ENCODE assay signal across 40 cellular contexts in genomic region chr12:53152390-53152789, GRCh38. TPM values are rescaled to one million over a fixed set of nuclear protein-coding genes. Genes with fewer than 3 reads are reported as not detected.
DNase-seq lines count a peak whose midpoint lies in the region; ATAC-seq, FAIRE-seq and TF ChIP-seq lines count a peak whose summit lies in the region.
"Had no signal": no experiment of that assay in that cellular context is flagged by ENCODE, and none has a peak within 500 bp of the region (broad histone marks: within the 10 kb centered on the region; RNA-seq: fewer than 3 reads in every experiment).

No MANE protein-coding gene starts in this region.

- no peak for TF ChIP-seq POLR2A in A549 (IDR thresholded peaks at IDR 0.05; ENCODE audit: low read length)
- TF ChIP-seq POLR2A in IMR-90 (IDR thresholded peaks at IDR 0.05; ENCODE audit: low read depth, low read length), result no peak
- TF ChIP-seq POLR2A in K562 (conservative IDR thresholded peaks at IDR 0.05), result no peak

- H3K4me2 ChIP-seq in A549 (no peak overlapping the region), IMR-90 (ENCODE audit: low read depth, low read length) (no peak overlapping the region), K562 (ENCODE audit: insufficient read depth, low read length) (no peak overlapping the region), osteoblast (ENCODE audit: insufficient read depth, low read length) (no peak overlapping the region)
- H3K4me2 ChIP-seq: BLaER1; BLaER1 treated with 17β-estradiol and CSF1 and Interleukin-3, amounts not matched to agents 10 nM and 100 nM had no signal

- H3K23ac ChIP-seq in IMR-90 (ENCODE audit: low read depth, low read length), result no peak overlapping the region

- TF ChIP-seq EP300 in A549 (IDR thresholded peaks at IDR 0.05) (no peak), K562 (IDR thresholded peaks at IDR 0.05; ENCODE audit: low read length) (no peak)

- no peak overlapping the region for H2BK120ac ChIP-seq in IMR-90 (ENCODE audit: low read depth, low read length)

- no peak overlapping the region for H4K5ac ChIP-seq in IMR-90 (ENCODE audit: low read depth, low read length)

- H3K4me1 ChIP-seq in A549, result no peaks in the 10 kb centered on the region
- peaks cover 2% of the 10 kb centered on the region; the same call in 1 of the 2 replicates for H3K4me1 ChIP-seq in IMR-90 (ENCODE audit: control insufficient read depth, insufficient read depth, low read length)
- peaks cover 2 to 6% of the 10 kb centered on the region in 2 experiments; a peak in 3 of 5 replicates for H3K4me1 ChIP-seq in K562 (replicated peaks in 1 of 2; ENCODE audit: control insufficient read depth in 2 of 2, insufficient read depth in 2 of 2, low read length in 2 of 2)
- H3K4me1 ChIP-seq in osteoblast (ENCODE audit: insufficient read depth, low read length), result no peaks in the 10 kb centered on the region
- peaks cover 0 to 59% (median 20%) of the 10 kb centered on the region in 4 donors for H3K4me1 ChIP-seq in tibial artery
- H3K4me1 ChIP-seq: BE2C, Caco-2 had no signal

- intact Hi-C loops in IMR-90 (cut with micrococcal nuclease), result no loop called here
- intact Hi-C loops in K562 (cut with micrococcal nuclease), result no loop called here
- intact Hi-C loops in tibial artery (cut with DNase I; ENCODE audit: low total_unique reads), result loop anchor here (5.0 kb wide), 1 partner anchor 35 kb away; no protein-coding TSS in a partner anchor

- BruUV-seq in IMR-90 (replicated peaks; lab: Mats Ljungman, UMichigan) (no TSS peak), K562 (replicated peaks; lab: Mats Ljungman, UMichigan) (no TSS peak)

- no peak overlapping the region for H3K18ac ChIP-seq in IMR-90 (ENCODE audit: low read depth, low read length)

- ATAC-seq in A549, result no peak
- no peak for ATAC-seq in IMR-90 (ENCODE audit: low read depth)
- no peak for ATAC-seq in K562
- no peak for ATAC-seq in HG03097 (IDR thresholded peaks at IDR 0.05; ENCODE audit: low FRiP score, unreplicated experiment)
- no peak for ATAC-seq in HG03457 (IDR thresholded peaks at IDR 0.05; ENCODE audit: unreplicated experiment)
- no peak for ATAC-seq in HG02759 (IDR thresholded peaks at IDR 0.05; ENCODE audit: unreplicated experiment)
- ATAC-seq: CD8-positive, alpha-beta T cell had no signal

- H3K36me3 ChIP-seq in IMR-90 (ENCODE audit: control insufficient read depth, insufficient read depth, low read length) (no peaks in the 10 kb centered on the region), K562 (ENCODE audit: control insufficient read depth, insufficient read depth, low read length) (no peaks in the 10 kb centered on the region), osteoblast (ENCODE audit: insufficient read depth, low read length) (no peaks in the 10 kb centered on the region), tibial artery (no peaks in the 10 kb centered on the region)
- H3K36me3 ChIP-seq: BE2C; BLaER1; BLaER1 treated with 17β-estradiol and CSF1 and Interleukin-3, amounts not matched to agents 10 nM and 100 nM had no signal

- H4K8ac ChIP-seq in IMR-90 (ENCODE audit: low read depth in 2 of 2, low read length in 2 of 2), result no peak overlapping the region

- H2BK15ac ChIP-seq in IMR-90 (ENCODE audit: low read depth, low read length), result no peak overlapping the region

- H3K56ac ChIP-seq in IMR-90 (ENCODE audit: extremely low read depth, insufficient read depth, low read length), result no peak overlapping the region

- H2AK9ac ChIP-seq in IMR-90 (replicated peaks; ENCODE audit: low read depth, low read length, poor library complexity), result no peak overlapping the region

- FAIRE-seq in A549 (lab: Jason Lieb, UNC) (no peak), K562 (lab: Jason Lieb, UNC) (no peak)
- FAIRE-seq: A204.1, D721Med had no signal

- H2AFZ ChIP-seq in IMR-90 (replicated peaks; ENCODE audit: low read length, poor library complexity) (no peak overlapping the region), K562 (ENCODE audit: low read depth, low read length) (no peak overlapping the region), osteoblast (ENCODE audit: low read length) (no peak overlapping the region)

- H3K27ac ChIP-seq in A549 (no peak overlapping the region), IMR-90 (ENCODE audit: insufficient read depth, low read length) (no peak overlapping the region), K562 (ENCODE audit: extremely low read depth, low read depth, low read length) (no peak overlapping the region), osteoblast (ENCODE audit: low read depth, low read length) (no peak overlapping the region), tibial artery (peak overlapping the region in 1 of 2 donors; percentile 3)
- H3K27ac ChIP-seq: 22Rv1; BLaER1; BLaER1 treated with 17β-estradiol and CSF1 and Interleukin-3, amounts not matched to agents 10 nM and 100 nM; C4-2B had no signal

- H3K9me1 ChIP-seq in IMR-90 (ENCODE audit: insufficient read depth, low read length) (no peaks in the 10 kb centered on the region), K562 (ENCODE audit: control insufficient read depth, insufficient read depth, low read length) (no peaks in the 10 kb centered on the region)

- CTCF ChIA-PET in A549 (lab: Yijun Ruan, JAX) (interaction anchor here (0.7 to 2.6 kb wide), 7 partner anchors 9 to 87 kb away, joined by 3 to 9 read pairs (median 5); no protein-coding TSS in a partner anchor), IMR-90 (lab: Yijun Ruan, JAX) (no interaction called here), K562 (lab: Yijun Ruan, JAX; ENCODE audit: low intra/inter-chr PET ratio) (no interaction called here)

- no peak overlapping the region for H3K14ac ChIP-seq in IMR-90 (replicated peaks; ENCODE audit: low read depth, low read length)

- H3K9me3 ChIP-seq in A549, result no peaks in the 10 kb centered on the region
- H3K9me3 ChIP-seq in IMR-90 (ENCODE audit: control insufficient read depth, insufficient read depth, low read length), result no peaks in the 10 kb centered on the region
- peaks cover 1% of the 10 kb centered on the region for H3K9me3 ChIP-seq in K562 (replicated peaks; ENCODE audit: control insufficient read depth, insufficient read depth, low read depth, low read length)
- no peaks in the 10 kb centered on the region for H3K9me3 ChIP-seq in osteoblast (ENCODE audit: low read depth, low read length)
- H3K9me3 ChIP-seq in tibial artery, result no peaks in the 10 kb centered on the region
- H3K9me3 ChIP-seq: BE2C; BLaER1; BLaER1 treated with 17β-estradiol and CSF1 and Interleukin-3, amounts not matched to agents 10 nM and 100 nM; Caco-2 had no signal

- no peaks in the 10 kb centered on the region for H3K79me1 ChIP-seq in IMR-90 (ENCODE audit: low read depth in 1 of 2, low read length in 2 of 2)

- H4K20me1 ChIP-seq in IMR-90 (ENCODE audit: insufficient read depth, low read length) (no peaks in the 10 kb centered on the region), K562 (replicated peaks; ENCODE audit: control insufficient read depth, insufficient read depth, low read length) (no peaks in the 10 kb centered on the region), osteoblast (ENCODE audit: insufficient read depth, low read length) (no peaks in the 10 kb centered on the region)
- H4K20me1 ChIP-seq: BLaER1; BLaER1 treated with 17β-estradiol and CSF1 and Interleukin-3, amounts not matched to agents 10 nM and 100 nM had no signal

- TF ChIP-seq CTCF in A549 (IDR thresholded peaks at IDR 0.05), result no peak
- no peak for TF ChIP-seq CTCF in IMR-90 (conservative IDR thresholded peaks at IDR 0.05; ENCODE audit: low read depth, low read length)
- TF ChIP-seq CTCF in K562 (IDR thresholded peaks at IDR 0.05 in 2 of 3, conservative IDR thresholded peaks at IDR 0.05 in 1 of 3; ENCODE audit: insufficient read depth in 2 of 3, low read depth in 1 of 3, low read length in 3 of 3), result no peak
- TF ChIP-seq CTCF in osteoblast (IDR thresholded peaks at IDR 0.05; ENCODE audit: extremely low read depth, low read depth, low read length), result no peak
- TF ChIP-seq CTCF in tibial artery (IDR thresholded peaks at IDR 0.05), result no peak

- POLR2A ChIA-PET in A549 (lab: Yijun Ruan, JAX), result no interaction called here
- POLR2A ChIA-PET in IMR-90 (lab: Charles Lee; ENCODE audit: unreplicated experiment), result no interaction called here
- POLR2A ChIA-PET in K562 (lab: Yijun Ruan, JAX), result interaction anchor here (0.6 to 0.7 kb wide), 3 partner anchors 69 to 142 kb away, joined by 3 read pairs; no protein-coding TSS in a partner anchor

- no peaks in the 10 kb centered on the region for H3K79me2 ChIP-seq in K562 (ENCODE audit: control insufficient read depth, insufficient read depth, low read length)
- H3K79me2 ChIP-seq in osteoblast (ENCODE audit: insufficient read depth, low read length), result no peaks in the 10 kb centered on the region

- H3K4me3 ChIP-seq in A549 (no peak overlapping the region), IMR-90 (ENCODE audit: insufficient read depth, low read depth, low read length) (no peak overlapping the region), K562 (no peak overlapping the region), osteoblast (ENCODE audit: insufficient read depth, low read length) (no peak overlapping the region), tibial artery (no peak overlapping the region)
- H3K4me3 ChIP-seq: BLaER1; BLaER1 treated with 17β-estradiol and CSF1 and Interleukin-3, amounts not matched to agents 10 nM and 100 nM had no signal

- H2BK20ac ChIP-seq in IMR-90 (ENCODE audit: low read depth, low read length), result no peak overlapping the region

- dilution Hi-C loops in IMR-90 (cut with HindIII; ENCODE audit: low sequenced_read_pairs, unreplicated experiment), result no loop called here

- no peak overlapping the region for H3K4ac ChIP-seq in IMR-90 (ENCODE audit: low read depth, low read length)

- in situ Hi-C loops in IMR-90 (cut with MboI; ENCODE audit: low sequenced_read_pairs), result no loop called here
- in situ Hi-C loops in K562 (cut with MboI), result no loop called here

- no peak overlapping the region for H3K9ac ChIP-seq in IMR-90 (ENCODE audit: low read depth, low read length)
- no peak overlapping the region for H3K9ac ChIP-seq in K562 (ENCODE audit: insufficient read depth in 1 of 2, low read depth in 2 of 2, low read length in 2 of 2)
- H3K9ac ChIP-seq: BLaER1; BLaER1 treated with 17β-estradiol and CSF1 and Interleukin-3, amounts not matched to agents 10 nM and 100 nM had no signal

- no peak for DNase-seq in A549 (ENCODE audit: low read depth in 1 of 2, low spot score in 1 of 2)
- DNase-seq in IMR-90, result no peak
- no peak for DNase-seq in K562 (ENCODE audit: extremely low read depth in 1 of 4, low spot score in 3 of 4)
- DNase-seq in osteoblast (ENCODE audit: insufficient read length, low spot score, missing footprints), result peak; percentile 6
- no peak for DNase-seq in tibial artery
- DNase-seq: 8988T; ACHN; AML-193; BE2C; C1 segment of cervical spinal cord; Caco-2; Calu3; CD4-positive, alpha-beta memory T cell; CD4-positive, alpha-beta T cell; CD4-positive, CD25-positive, alpha-beta regulatory T cell; CD8-positive, alpha-beta memory T cell; CD8-positive, alpha-beta T cell; COR-L47; DMS 273 treated with DMSO at 0.1 percent for 48 hours; DMS153; DMS53; DMS79; DMS79 treated with DMSO at 0.1 percent for 48 hours; DND-41; EL had no signal

- no peak overlapping the region for H2BK5ac ChIP-seq in IMR-90 (ENCODE audit: low read depth, low read length, poor library complexity, severe bottlenecking)

- H3K27me3 ChIP-seq in IMR-90 (ENCODE audit: control insufficient read depth, insufficient read depth, low read length) (no peaks in the 10 kb centered on the region), K562 (ENCODE audit: control insufficient read depth in 2 of 2, insufficient read depth in 2 of 2, low read length in 2 of 2) (no peaks in the 10 kb centered on the region), osteoblast (ENCODE audit: insufficient read depth, low read length) (no peaks in the 10 kb centered on the region), tibial artery (no peaks in the 10 kb centered on the region)
- H3K27me3 ChIP-seq: BE2C; BLaER1; BLaER1 treated with 17β-estradiol and CSF1 and Interleukin-3, amounts not matched to agents 10 nM and 100 nM had no signal

- TF ChIP-seq RAD21 in A549 (conservative IDR thresholded peaks at IDR 0.05 in 1 of 2, IDR thresholded peaks at IDR 0.05 in 1 of 2) (no peak), IMR-90 (IDR thresholded peaks at IDR 0.05; ENCODE audit: low read length) (no peak), K562 (CRISPR knock-in tag; conservative IDR thresholded peaks at IDR 0.05 in 1 of 2, IDR thresholded peaks at IDR 0.05 in 1 of 2) (no peak)

- H4K91ac ChIP-seq in IMR-90 (ENCODE audit: insufficient read depth, low read depth, low read length), result no peak overlapping the region

- no peak overlapping the region for H2AK5ac ChIP-seq in IMR-90 (ENCODE audit: low read depth, low read length)

RNA-seq across cellular contexts. Expression of gene ZNF740, which starts 28.1 kb away (rescaled TPM):
- 28.8 and 32.9 TPM in 2 replicates for polyA plus RNA-seq in A549 (2011; rRNA removed)
- polyA plus RNA-seq in A549 (2012; cell fraction: cytosol; rRNA removed), result 6.5 and 8.4 TPM in 2 replicates
- polyA plus RNA-seq in A549 (2012; cell fraction: nucleus; rRNA removed), result 11.2 and 17.4 TPM in 2 replicates
- 12.1 to 15.6 TPM (median 15.1 TPM) in 3 replicates for polyA plus RNA-seq in A549 (2017; fragmentation: RNase III; extraction: RNeasy Plus Mini Kit Qiagen cat#74134 plus additional on column Dnase treatment)
- 44.9 and 53.6 TPM in 2 replicates for polyA minus RNA-seq in A549 (2011; rRNA and poly(A)+ RNA removed)
- 11.7 and 13.1 TPM in 2 replicates for total RNA-seq in IMR-90 (2012; rRNA removed)
- polyA plus RNA-seq in IMR-90 (2012; rRNA removed), result 7.0 and 14.0 TPM in 2 replicates
- polyA plus RNA-seq in IMR-90 (2012; cell fraction: cytosol; rRNA removed), result 3.0 and 3.9 TPM in 2 replicates
- polyA plus RNA-seq in IMR-90 (2012; cell fraction: nucleus; rRNA removed; ENCODE audit: low replicate concordance), result 13.8 and 55.4 TPM in 2 replicates
- total RNA-seq in K562 (2011; cell fraction: chromatin; rRNA removed; ENCODE audit: low replicate concordance), result 77.6 and 121 TPM in 2 replicates
- 62.2 and 65.9 TPM in 2 replicates for total RNA-seq in K562 (2011; cell fraction: nucleolus; rRNA removed)
- total RNA-seq in K562 (2011; cell fraction: nucleoplasm; rRNA removed), result 76.6 and 88.8 TPM in 2 replicates
- 15.1 and 16.1 TPM in 2 replicates for total RNA-seq in K562 (2014; rRNA removed)
- total RNA-seq in K562 (2014; rRNA removed; fragmentation: Illumina TruSeq; extraction: Trizol), result 18.6 and 19.9 TPM in 2 replicates
- total RNA-seq in K562 (2015; rRNA removed; fragmentation: Illumina TruSeq; extraction: Trizol), result 13.3 and 13.6 TPM in 2 replicates
- total RNA-seq in K562 (2021), result 39.6 and 46.4 TPM in 2 replicates
- polyA plus RNA-seq in K562 (2011; rRNA removed), result 33.1 and 34.9 TPM in 2 replicates
- 9.6 and 17.0 TPM in 2 replicates for polyA plus RNA-seq in K562 (2011; cell fraction: cytosol; rRNA removed)
- 89.9 and 103 TPM in 2 replicates for polyA plus RNA-seq in K562 (2011; cell fraction: nucleus; rRNA removed)
- polyA plus RNA-seq in K562 (2012), result 12.8 and 21.6 TPM in 2 replicates
- 19.2 and 21.0 TPM in 2 replicates for polyA plus RNA-seq in K562 (2014; fragmentation: Illumina TruSeq; extraction: Trizol)
- 1 to 10 TPM in 1 of 2 experiments, under 1 TPM in 1; 0.57 to 1.4 TPM for polyA plus RNA-seq in K562 (2014; fragmentation: Nextera tagmentation; extraction: Ambion mirVana)
- 20.6 and 22.1 TPM in 2 replicates for polyA plus RNA-seq in K562 (2014; rRNA removed)
- 32.3 and 37.3 TPM in 2 replicates for polyA minus RNA-seq in K562 (2011; rRNA and poly(A)+ RNA removed)
- polyA minus RNA-seq in K562 (2011; cell fraction: cytosol; rRNA and poly(A)+ RNA removed), result 8.2 and 9.2 TPM in 2 replicates
- polyA minus RNA-seq in K562 (2011; cell fraction: nucleus; rRNA and poly(A)+ RNA removed), result 45.2 and 63.6 TPM in 2 replicates
- 14.7 and 19.5 TPM in 2 replicates for total RNA-seq in osteoblast

RNA-seq across cellular contexts. Expression of gene CSAD, which starts 28.3 kb away (rescaled TPM):
- polyA plus RNA-seq in A549 (2011; rRNA removed) (16.5 and 19.2 TPM in 2 replicates), A549 (2017; fragmentation: RNase III; extraction: RNeasy Plus Mini Kit Qiagen cat#74134 plus additional on column Dnase treatment) (14.0 to 16.4 TPM (median 14.5 TPM) in 3 replicates), IMR-90 (2012; rRNA removed) (39.8 and 45.6 TPM in 2 replicates), K562 (2011; rRNA removed) (19.6 and 26.6 TPM in 2 replicates), K562 (2014; fragmentation: Illumina TruSeq; extraction: Trizol) (11.1 and 16.8 TPM in 2 replicates), K562 (2014; fragmentation: Nextera tagmentation; extraction: Ambion mirVana) (1 to 10 TPM; 1.8 to 2.4 TPM), K562 (2014; rRNA removed) (17.1 TPM in 2 replicates)
- 15.0 and 17.1 TPM in 2 replicates for polyA plus RNA-seq in A549 (2012; cell fraction: cytosol; rRNA removed)
- polyA plus RNA-seq in A549 (2012; cell fraction: nucleus; rRNA removed), result 140 and 167 TPM in 2 replicates
- polyA minus RNA-seq in A549 (2011; rRNA and poly(A)+ RNA removed), result 8.2 and 12.5 TPM in 2 replicates
- total RNA-seq in IMR-90 (2012; rRNA removed) (5.0 and 5.4 TPM in 2 replicates), K562 (2014; rRNA removed) (8.1 and 8.5 TPM in 2 replicates), K562 (2014; rRNA removed; fragmentation: Illumina TruSeq; extraction: Trizol) (5.7 and 8.1 TPM in 2 replicates), K562 (2015; rRNA removed; fragmentation: Illumina TruSeq; extraction: Trizol) (6.7 and 7.0 TPM in 2 replicates), K562 (2021) (10.3 and 10.9 TPM in 2 replicates), osteoblast (9.1 and 9.4 TPM in 2 replicates)
- polyA plus RNA-seq in IMR-90 (2012; cell fraction: cytosol; rRNA removed), result 8.8 and 9.9 TPM in 2 replicates
- polyA plus RNA-seq in IMR-90 (2012; cell fraction: nucleus; rRNA removed; ENCODE audit: low replicate concordance), result 572 and 670 TPM in 2 replicates
- 97.5 and 106 TPM in 2 replicates for total RNA-seq in K562 (2011; cell fraction: chromatin; rRNA removed; ENCODE audit: low replicate concordance)
- 53.5 and 54.7 TPM in 2 replicates for total RNA-seq in K562 (2011; cell fraction: nucleolus; rRNA removed)
- total RNA-seq in K562 (2011; cell fraction: nucleoplasm; rRNA removed), result 60.6 and 65.8 TPM in 2 replicates
- 5.5 and 11.5 TPM in 2 replicates for polyA plus RNA-seq in K562 (2011; cell fraction: cytosol; rRNA removed)
- polyA plus RNA-seq in K562 (2011; cell fraction: nucleus; rRNA removed), result 109 and 129 TPM in 2 replicates
- polyA plus RNA-seq in K562 (2012), result 7.6 and 29.6 TPM in 2 replicates
- polyA minus RNA-seq in K562 (2011; rRNA and poly(A)+ RNA removed), result 6.1 and 7.9 TPM in 2 replicates
- 6.1 TPM in 1 of 2 replicates, not detected in the other for polyA minus RNA-seq in K562 (2011; cell fraction: cytosol; rRNA and poly(A)+ RNA removed)
- 14.8 and 19.5 TPM in 2 replicates for polyA minus RNA-seq in K562 (2011; cell fraction: nucleus; rRNA and poly(A)+ RNA removed)

RNA-seq across cellular contexts. Expression of gene SOAT2, which starts 49.1 kb away (rescaled TPM):
- polyA plus RNA-seq in A549 (2011; rRNA removed), result 0.12 and 0.14 TPM in 2 replicates
- 0.46 and 0.56 TPM in 2 replicates for polyA plus RNA-seq in A549 (2012; cell fraction: cytosol; rRNA removed)
- polyA plus RNA-seq in A549 (2012; cell fraction: nucleus; rRNA removed), result 1.9 TPM in 2 replicates
- 0.09 to 0.21 TPM (median 0.16 TPM) in 3 replicates for polyA plus RNA-seq in A549 (2017; fragmentation: RNase III; extraction: RNeasy Plus Mini Kit Qiagen cat#74134 plus additional on column Dnase treatment)
- polyA minus RNA-seq in A549 (2011; rRNA and poly(A)+ RNA removed), result 0.12 and 0.19 TPM in 2 replicates
- under 0.01 and 0.18 TPM in 2 replicates for total RNA-seq in IMR-90 (2012; rRNA removed)
- polyA plus RNA-seq in IMR-90 (2012; rRNA removed), result 0.39 and 0.55 TPM in 2 replicates
- 0.18 and 0.27 TPM in 2 replicates for polyA plus RNA-seq in IMR-90 (2012; cell fraction: cytosol; rRNA removed)
- polyA plus RNA-seq in IMR-90 (2012; cell fraction: nucleus; rRNA removed; ENCODE audit: low replicate concordance), result 0.52 and 1.3 TPM in 2 replicates
- not detected in 2 replicates for total RNA-seq in K562 (2011; cell fraction: chromatin; rRNA removed; ENCODE audit: low replicate concordance)
- not detected in 2 replicates for total RNA-seq in K562 (2011; cell fraction: nucleolus; rRNA removed)
- total RNA-seq in K562 (2011; cell fraction: nucleoplasm; rRNA removed), result 0.38 TPM in 1 of 2 replicates, not detected in the other
- not detected in 2 replicates for total RNA-seq in K562 (2014; rRNA removed)
- not detected in 2 replicates for total RNA-seq in K562 (2014; rRNA removed; fragmentation: Illumina TruSeq; extraction: Trizol)
- not detected in 2 replicates for total RNA-seq in K562 (2015; rRNA removed; fragmentation: Illumina TruSeq; extraction: Trizol)
- total RNA-seq in K562 (2021), result not detected in 2 replicates
- not detected in 2 replicates for polyA plus RNA-seq in K562 (2011; rRNA removed)
- polyA plus RNA-seq in K562 (2011; cell fraction: cytosol; rRNA removed), result not detected in 2 replicates
- polyA plus RNA-seq in K562 (2011; cell fraction: nucleus; rRNA removed), result not detected in 2 replicates
- not detected in 2 replicates for polyA plus RNA-seq in K562 (2012)
- not detected in 2 replicates for polyA plus RNA-seq in K562 (2014; fragmentation: Illumina TruSeq; extraction: Trizol)
- not detected for polyA plus RNA-seq in K562 (2014; fragmentation: Nextera tagmentation; extraction: Ambion mirVana)
- 0.04 TPM in 1 of 2 replicates, not detected in the other for polyA plus RNA-seq in K562 (2014; rRNA removed)
- polyA minus RNA-seq in K562 (2011; rRNA and poly(A)+ RNA removed), result not detected in 2 replicates
- polyA minus RNA-seq in K562 (2011; cell fraction: cytosol; rRNA and poly(A)+ RNA removed), result not detected in 2 replicates
- not detected in 2 replicates for polyA minus RNA-seq in K562 (2011; cell fraction: nucleus; rRNA and poly(A)+ RNA removed)
- total RNA-seq in osteoblast, result not detected in 2 replicates
- total RNA-seq: A172, A673, B cell, Calu3, Daoy had no signal
- polyA plus RNA-seq: AG04450; CD14-positive monocyte; CD4-positive, CD25-positive, alpha-beta regulatory T cell had no signal

RNA-seq across cellular contexts. Expression of gene ITGB7, which starts 54.7 kb away (rescaled TPM):
- polyA plus RNA-seq in A549 (2011; rRNA removed), result 0.56 and 0.71 TPM in 2 replicates
- 0.69 and 1.3 TPM in 2 replicates for polyA plus RNA-seq in A549 (2012; cell fraction: cytosol; rRNA removed)
- polyA plus RNA-seq in A549 (2012; cell fraction: nucleus; rRNA removed), result 2.9 TPM in 2 replicates
- polyA plus RNA-seq in A549 (2017; fragmentation: RNase III; extraction: RNeasy Plus Mini Kit Qiagen cat#74134 plus additional on column Dnase treatment), result 0.54 to 0.66 TPM (median 0.64 TPM) in 3 replicates
- 1.3 and 1.7 TPM in 2 replicates for polyA minus RNA-seq in A549 (2011; rRNA and poly(A)+ RNA removed)
- under 0.01 and 0.18 TPM in 2 replicates for total RNA-seq in IMR-90 (2012; rRNA removed)
- polyA plus RNA-seq in IMR-90 (2012; rRNA removed), result 0.44 and 0.60 TPM in 2 replicates
- 0.11 and 0.23 TPM in 2 replicates for polyA plus RNA-seq in IMR-90 (2012; cell fraction: cytosol; rRNA removed)
- 2.5 and 4.3 TPM in 2 replicates for polyA plus RNA-seq in IMR-90 (2012; cell fraction: nucleus; rRNA removed; ENCODE audit: low replicate concordance)
- total RNA-seq in K562 (2011; cell fraction: chromatin; rRNA removed; ENCODE audit: low replicate concordance), result 1.7 and 4.1 TPM in 2 replicates
- 3.6 and 8.2 TPM in 2 replicates for total RNA-seq in K562 (2011; cell fraction: nucleolus; rRNA removed)
- total RNA-seq in K562 (2011; cell fraction: nucleoplasm; rRNA removed), result 2.3 and 2.7 TPM in 2 replicates
- 1.3 and 1.9 TPM in 2 replicates for total RNA-seq in K562 (2014; rRNA removed)
- 0.41 and 0.55 TPM in 2 replicates for total RNA-seq in K562 (2014; rRNA removed; fragmentation: Illumina TruSeq; extraction: Trizol)
- 0.54 and 0.64 TPM in 2 replicates for total RNA-seq in K562 (2015; rRNA removed; fragmentation: Illumina TruSeq; extraction: Trizol)
- 2.0 and 3.5 TPM in 2 replicates for total RNA-seq in K562 (2021)
- polyA plus RNA-seq in K562 (2011; rRNA removed), result 0.98 and 1.5 TPM in 2 replicates
- 1.2 and 2.2 TPM in 2 replicates for polyA plus RNA-seq in K562 (2011; cell fraction: cytosol; rRNA removed)
- polyA plus RNA-seq in K562 (2011; cell fraction: nucleus; rRNA removed), result 3.1 and 4.5 TPM in 2 replicates
- 0.82 and 1.4 TPM in 2 replicates for polyA plus RNA-seq in K562 (2012)
- 0.57 and 0.67 TPM in 2 replicates for polyA plus RNA-seq in K562 (2014; fragmentation: Illumina TruSeq; extraction: Trizol)
- polyA plus RNA-seq in K562 (2014; fragmentation: Nextera tagmentation; extraction: Ambion mirVana), result under 1 TPM; 0.06 to 0.10 TPM
- polyA plus RNA-seq in K562 (2014; rRNA removed), result 1.2 and 1.9 TPM in 2 replicates
- polyA minus RNA-seq in K562 (2011; rRNA and poly(A)+ RNA removed), result 1.2 and 1.3 TPM in 2 replicates
- polyA minus RNA-seq in K562 (2011; cell fraction: cytosol; rRNA and poly(A)+ RNA removed), result 0.95 and 2.7 TPM in 2 replicates
- polyA minus RNA-seq in K562 (2011; cell fraction: nucleus; rRNA and poly(A)+ RNA removed), result 0.89 and 1.2 TPM in 2 replicates
- total RNA-seq in osteoblast, result 0.88 and 1.1 TPM in 2 replicates

RNA-seq across cellular contexts. Expression of gene IGFBP6, which starts 54.9 kb away (rescaled TPM):
- polyA plus RNA-seq in A549 (2011; rRNA removed) (49.1 and 64.5 TPM in 2 replicates), A549 (2017; fragmentation: RNase III; extraction: RNeasy Plus Mini Kit Qiagen cat#74134 plus additional on column Dnase treatment) (128 to 155 TPM (median 128 TPM) in 3 replicates), IMR-90 (2012; rRNA removed) (337 and 373 TPM in 2 replicates), K562 (2011; rRNA removed) (0.24 and 1.4 TPM in 2 replicates), K562 (2014; fragmentation: Illumina TruSeq; extraction: Trizol) (0.52 and 0.62 TPM in 2 replicates), K562 (2014; fragmentation: Nextera tagmentation; extraction: Ambion mirVana) (under 1 TPM; 0.15 to 0.23 TPM), K562 (2014; rRNA removed) (0.54 and 2.4 TPM in 2 replicates)
- 173 and 192 TPM in 2 replicates for polyA plus RNA-seq in A549 (2012; cell fraction: cytosol; rRNA removed)
- 121 and 142 TPM in 2 replicates for polyA plus RNA-seq in A549 (2012; cell fraction: nucleus; rRNA removed)
- 51.3 and 54.2 TPM in 2 replicates for polyA minus RNA-seq in A549 (2011; rRNA and poly(A)+ RNA removed)
- total RNA-seq in IMR-90 (2012; rRNA removed) (124 and 140 TPM in 2 replicates), K562 (2014; rRNA removed) (1.2 and 1.6 TPM in 2 replicates), K562 (2014; rRNA removed; fragmentation: Illumina TruSeq; extraction: Trizol) (0.36 and 0.61 TPM in 2 replicates), K562 (2015; rRNA removed; fragmentation: Illumina TruSeq; extraction: Trizol) (0.38 and 0.76 TPM in 2 replicates), K562 (2021) (1.4 and 2.3 TPM in 2 replicates), osteoblast (431 and 577 TPM in 2 replicates)
- 592 and 623 TPM in 2 replicates for polyA plus RNA-seq in IMR-90 (2012; cell fraction: cytosol; rRNA removed)
- 90.7 and 186 TPM in 2 replicates for polyA plus RNA-seq in IMR-90 (2012; cell fraction: nucleus; rRNA removed; ENCODE audit: low replicate concordance)
- total RNA-seq in K562 (2011; cell fraction: chromatin; rRNA removed; ENCODE audit: low replicate concordance), result 0.97 TPM in 1 of 2 replicates, not detected in the other
- total RNA-seq in K562 (2011; cell fraction: nucleolus; rRNA removed), result 0.66 and 1.8 TPM in 2 replicates
- 0.37 TPM in 1 of 2 replicates, not detected in the other for total RNA-seq in K562 (2011; cell fraction: nucleoplasm; rRNA removed)
- polyA plus RNA-seq in K562 (2011; cell fraction: cytosol; rRNA removed), result 0.94 and 2.5 TPM in 2 replicates
- polyA plus RNA-seq in K562 (2011; cell fraction: nucleus; rRNA removed), result 0.24 and 0.47 TPM in 2 replicates
- polyA plus RNA-seq in K562 (2012), result 0.89 and 1.4 TPM in 2 replicates
- not detected in 2 replicates for polyA minus RNA-seq in K562 (2011; rRNA and poly(A)+ RNA removed)
- 1.1 TPM in 1 of 2 replicates, not detected in the other for polyA minus RNA-seq in K562 (2011; cell fraction: cytosol; rRNA and poly(A)+ RNA removed)
- not detected in 2 replicates for polyA minus RNA-seq in K562 (2011; cell fraction: nucleus; rRNA and poly(A)+ RNA removed)
- total RNA-seq: B cell; CD4-positive, CD25-positive, alpha-beta regulatory T cell had no signal
- polyA plus RNA-seq: CD14-positive monocyte had no signal

Comparison
In these comparisons a context has a peak if more than half of its experiments do, and no peak if none do; other contexts are left out.
1. Of the 35 proteins assayed by ChIP-seq in both K562 and A549: peak only in K562: none; only in A549: MAFK; in both: none; in neither: 34.